In the genomic region with DNA sequence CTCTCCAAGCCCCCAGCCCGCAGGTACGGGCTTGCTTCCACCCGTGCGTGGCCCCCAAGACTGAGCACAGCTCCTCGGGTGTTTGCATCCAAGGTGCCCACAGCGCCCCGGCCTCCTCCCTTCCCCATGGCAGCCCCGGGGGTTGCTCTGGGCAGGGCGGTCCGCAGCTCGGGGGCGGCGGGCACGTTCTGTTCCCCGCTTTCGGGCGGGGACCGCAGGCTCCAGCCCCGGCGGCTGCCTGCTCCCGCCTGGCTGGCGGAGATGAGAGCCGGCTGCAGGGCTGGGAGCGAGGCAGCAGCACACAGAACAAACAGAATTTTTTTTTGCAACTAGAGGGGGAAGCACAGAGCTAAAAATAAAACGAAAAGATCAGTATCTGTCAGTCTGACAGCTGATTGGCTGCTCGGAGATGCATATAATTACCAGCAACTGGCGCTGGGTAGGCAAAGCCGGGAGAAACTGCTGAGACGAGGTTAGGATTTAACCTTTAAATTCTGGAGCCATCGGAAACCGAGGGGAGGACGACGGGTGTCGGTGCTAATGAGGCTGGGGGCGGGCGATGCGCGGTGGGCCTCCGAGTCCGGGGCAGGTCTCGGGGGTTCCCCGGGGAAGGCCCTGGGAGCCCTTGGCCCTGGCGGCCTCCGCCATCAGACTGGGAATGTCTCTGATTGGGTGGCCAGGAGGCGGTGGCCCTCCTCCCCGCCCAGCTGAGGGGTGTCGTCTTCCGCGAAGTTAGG, we compare ENCODE assay signal across 8 cellular contexts.
DNase-seq lines count a peak whose midpoint lies in the region; ATAC-seq, FAIRE-seq and TF ChIP-seq lines count a peak whose summit lies in the region.

No MANE protein-coding gene starts in this region.

- peak overlapping the region; percentile 47 for H3K9ac ChIP-seq in keratinocyte (ENCODE audit: control insufficient read depth, extremely low read depth, insufficient read depth, low read length)

- no peaks in the 10 kb centered on the region for H3K79me2 ChIP-seq in keratinocyte (ENCODE audit: control insufficient read depth, insufficient read depth, low read length)

- peak; percentile 88 for DNase-seq in AG10803 (ENCODE audit: low read depth)
- DNase-seq in NCI-H1436 treated with DMSO at 0.1 percent for 48 hours (lab: John Stamatoyannopoulos, UW) = peak; percentile 83
- peak; percentile 47 for DNase-seq in activated CD4-positive, CD25-positive, alpha-beta regulatory T cell treated with anti-CD3 and anti-CD28 coated beads, Interleukin-2, amount 50 U/mL, for 72 hours
- DNase-seq in keratinocyte (ENCODE audit: low read depth, low spot score) = no peak
- DNase-seq in NCI-H345 treated with DMSO at 0.1 percent for 48 hours (lab: John Stamatoyannopoulos, UW; ENCODE audit: unreplicated experiment) = no peak

- FAIRE-seq in keratinocyte (lab: Jason Lieb, UNC) = peak; percentile 94

- no peaks in the 10 kb centered on the region for H4K20me1 ChIP-seq in keratinocyte (ENCODE audit: control insufficient read depth, extremely low read depth, insufficient read depth, low read length)

- H3K4me1 ChIP-seq in keratinocyte (ENCODE audit: control insufficient read depth, extremely low read depth, insufficient read depth, low read length) = peaks cover 11% of the 10 kb centered on the region

- peak overlapping the region; percentile 59 for H2AFZ ChIP-seq in keratinocyte (ENCODE audit: control insufficient read depth, low read length)

- H3K27ac ChIP-seq in cingulate gyrus (ENCODE audit: low read depth, low read length) = peak overlapping the region; percentile 97
- H3K27ac ChIP-seq in keratinocyte (ENCODE audit: control insufficient read depth, insufficient read depth, low read length) = no peak overlapping the region
- peak overlapping the region; percentile 56 to 91 (median 83) for H3K27ac ChIP-seq in skin epidermis

- peak; percentile 50 for ATAC-seq in GM19351 (IDR thresholded peaks at IDR 0.05; ENCODE audit: unreplicated experiment)

- TF ChIP-seq CTCF in AG10803 (conservative IDR thresholded peaks at IDR 0.05; ENCODE audit: low read length) (peak; percentile 32), keratinocyte (optimal IDR thresholded peaks at IDR 0.05 in 1 of 3, IDR thresholded peaks at IDR 0.05 in 1 of 3, conservative IDR thresholded peaks at IDR 0.05 in 1 of 3; ENCODE audit: extremely low read depth in 1 of 3, insufficient read depth in 2 of 3, low read length in 3 of 3) (peak in 1 of 3 experiments; percentile 10)

- peak overlapping the region; percentile 80 for H3K4me2 ChIP-seq in keratinocyte (ENCODE audit: control insufficient read depth, extremely low read depth, insufficient read depth, low read depth, low read length)

- dilution Hi-C loops in keratinocyte (cut with MboI; ENCODE audit: extremely low pct_ligation_motif_present, low sequenced_read_pairs) = no loop called here

- H3K4me3 ChIP-seq in AG10803 (ENCODE audit: low read length) (peak overlapping the region; percentile 66), keratinocyte (ENCODE audit: control insufficient read depth in 2 of 3, extremely low read depth in 1 of 3, insufficient read depth in 2 of 3, low read depth in 1 of 3, low read length in 3 of 3) (peak overlapping the region; percentile 16 to 56 (median 38)), skin epidermis (peak overlapping the region; percentile 12 to 39 (median 27))

- H3K9me3 ChIP-seq in keratinocyte (ENCODE audit: control insufficient read depth, low read depth, low read length) = no peaks in the 10 kb centered on the region

- H3K9me1 ChIP-seq in keratinocyte (ENCODE audit: control insufficient read depth, extremely low read depth, insufficient read depth, low read length) = no peaks in the 10 kb centered on the region

- H3K27me3 ChIP-seq in keratinocyte (ENCODE audit: control insufficient read depth, extremely low read depth, insufficient read depth, low read length) = no peaks in the 10 kb centered on the region

- no peaks in the 10 kb centered on the region for H3K36me3 ChIP-seq in keratinocyte (ENCODE audit: control insufficient read depth in 2 of 2, extremely low read depth in 1 of 2, insufficient read depth in 2 of 2, low read length in 2 of 2)

Comparison
In these comparisons a context has a peak if more than half of its experiments do, and no peak if none do; other contexts are left out.
1. DNase-seq: peak in AG10803 (single experiment), NCI-H1436 treated with DMSO at 0.1 percent for 48 hours (single experiment) and activated CD4-positive, CD25-positive, alpha-beta regulatory T cell treated with anti-CD3 and anti-CD28 coated beads, Interleukin-2, amount 50 U/mL, for 72 hours (single experiment); none in keratinocyte (single experiment) and NCI-H345 treated with DMSO at 0.1 percent for 48 hours (single experiment).
2. Peak in every context shown above with its lines, with median percentiles within 50 percentile points of each other: H3K4me3 ChIP-seq.